ENCODE assay signal across 10 cellular contexts in genomic region chr15:98799461-98799971, GRCh38.
DNase-seq lines count a peak whose midpoint lies in the region; ATAC-seq and TF ChIP-seq lines count a peak whose summit lies in the region.
"Had no signal": no experiment of that assay in that cellular context is flagged by ENCODE, and none has a peak within 500 bp of the region (broad histone marks: within the 10 kb centered on the region; RNA-seq: fewer than 3 reads in every experiment).

No MANE protein-coding gene starts in this region.

- H3K23ac ChIP-seq in H9 (ENCODE audit: insufficient read length, low read depth, low read length) = no peak overlapping the region

- DNase-seq in H9 = no peak
- peak; percentile 37 for DNase-seq in NOMO-1 (lab: John Stamatoyannopoulos, UW; ENCODE audit: unreplicated experiment in 2 of 2)
- DNase-seq in epithelial cell of esophagus (ENCODE audit: low read depth) = peak; percentile 51
- no peak for DNase-seq in hippocampal formation (lab: John Stamatoyannopoulos, UW)
- DNase-seq: effector memory CD8-positive, alpha-beta T cell; PC-3 had no signal

- H2BK5ac ChIP-seq in H9 (ENCODE audit: insufficient read length, low read length) = no peak overlapping the region

- H3K4me3 Mint-ChIP-seq in H9 = peak overlapping the region; percentile 55 to 77
- H3K4me3 Mint-ChIP-seq: effector memory CD8-positive, alpha-beta T cell had no signal

- H3K4ac ChIP-seq in H9 (ENCODE audit: low read depth, low read length) = no peak overlapping the region

- no peaks in the 10 kb centered on the region for H3K36me3 ChIP-seq in parathyroid adenoma (ENCODE audit: control insufficient read depth, insufficient read depth, low read length)

- H3K27me3 Mint-ChIP-seq in H9 (ENCODE audit: low read depth) = peaks cover 1% of the 10 kb centered on the region; the same call in 1 of the 2 replicates

- peaks cover 8% of the 10 kb centered on the region for H3K23me2 ChIP-seq in H9 (ENCODE audit: insufficient read length, low read depth, low read length, poor library complexity, severe bottlenecking)

- H3K18ac ChIP-seq in H9 (ENCODE audit: insufficient read length, low read depth, low read length) = no peak overlapping the region

- no peak overlapping the region for H4K5ac ChIP-seq in H9 (ENCODE audit: insufficient read length, low read depth, low read length)

- no peak overlapping the region for H2BK20ac ChIP-seq in H9 (ENCODE audit: low read depth, low read length, poor library complexity, severe bottlenecking)

- H2BK120ac ChIP-seq in H9 (ENCODE audit: low read depth, low read length, poor library complexity, severe bottlenecking) = no peak overlapping the region

- no peak overlapping the region for H3T11ph ChIP-seq in H9 (ENCODE audit: low read length)

- H3K9ac ChIP-seq in H9 (ENCODE audit: extremely low read depth, insufficient read length, low read length) (no peak overlapping the region), parathyroid adenoma (no peak overlapping the region)

- no peak for TF ChIP-seq CTCF in H9 (conservative IDR thresholded peaks at IDR 0.05)
- no peak for TF ChIP-seq CTCF in epithelial cell of esophagus (IDR thresholded peaks at IDR 0.05; ENCODE audit: insufficient read depth, low read depth, low read length, missing control alignments)
- no peak for TF ChIP-seq CTCF in parathyroid adenoma (IDR thresholded peaks at IDR 0.05)

- no CpG with 5 or more reads among the region's 9 CpGs for WGBS in H9 (ENCODE audit: extremely low coverage, insufficient read length, low lambda C conversion rate)

- H3K4me1 Mint-ChIP-seq in H9 = peaks cover 79 to 84% of the 10 kb centered on the region in 2 experiments

- no peak overlapping the region for H4K8ac ChIP-seq in H9 (replicated peaks; ENCODE audit: insufficient read length, low read depth, low read length)

- no peak overlapping the region for H2BK15ac ChIP-seq in H9 (ENCODE audit: low read depth, low read length)

- H3K9me3 ChIP-seq in H9 (ENCODE audit: control insufficient read depth, low read depth, low read length) (no peaks in the 10 kb centered on the region), parathyroid adenoma (ENCODE audit: control insufficient read depth, low read length) (no peaks in the 10 kb centered on the region)

- no peaks in the 10 kb centered on the region for H3K79me1 ChIP-seq in H9 (ENCODE audit: insufficient read depth, low read depth, low read length, poor library complexity, severe bottlenecking)

- H3K27me3 ChIP-seq in H9 (ENCODE audit: insufficient read depth, low read length) = no peaks in the 10 kb centered on the region
- no peaks in the 10 kb centered on the region for H3K27me3 ChIP-seq in parathyroid adenoma (ENCODE audit: control insufficient read depth, insufficient read depth, low read length)

- no peak overlapping the region for H3K14ac ChIP-seq in H9 (ENCODE audit: insufficient read depth, low read length)

- peak overlapping the region; percentile 30 to 97 (median 93); a peak in 6 of 7 replicates for H3K27ac Mint-ChIP-seq in H9
- H3K27ac Mint-ChIP-seq: effector memory CD8-positive, alpha-beta T cell had no signal

- no peaks in the 10 kb centered on the region; a peak in 1 of 5 replicates for H3K9me3 Mint-ChIP-seq in H9
- H3K9me3 Mint-ChIP-seq: effector memory CD8-positive, alpha-beta T cell had no signal

- ATAC-seq in HG02884 (IDR thresholded peaks at IDR 0.05; ENCODE audit: unreplicated experiment) = no peak
- ATAC-seq in GM21619 (IDR thresholded peaks at IDR 0.05; ENCODE audit: unreplicated experiment) = no peak
- no peak for ATAC-seq in HG03135 (IDR thresholded peaks at IDR 0.05; ENCODE audit: unreplicated experiment)
- ATAC-seq: effector memory CD8-positive, alpha-beta T cell; PC-3 had no signal

- H3K36me3 Mint-ChIP-seq in H9 (ENCODE audit: insufficient read depth in 1 of 3, low read depth in 3 of 3) = peaks cover 0 to 4% (median 0%) of the 10 kb centered on the region in 3 experiments; a peak in 2 of 7 replicates

- H4K91ac ChIP-seq in H9 (ENCODE audit: insufficient read length, low read depth, low read length) = no peak overlapping the region

- H3K4me3 ChIP-seq in epithelial cell of esophagus (ENCODE audit: low read length) = peak overlapping the region; percentile 11
- H3K4me3 ChIP-seq in parathyroid adenoma (ENCODE audit: low read depth, low read length) = no peak overlapping the region

- H3K56ac ChIP-seq in H9 (ENCODE audit: insufficient read length, low read depth, low read length) = no peak overlapping the region

- no peak overlapping the region for H2BK12ac ChIP-seq in H9 (ENCODE audit: insufficient read length, low read depth, low read length)

- no peak overlapping the region for H2AFZ ChIP-seq in H9 (ENCODE audit: low read length)
- H2AFZ ChIP-seq in parathyroid adenoma = peak overlapping the region; percentile 50

- peaks cover 49% of the 10 kb centered on the region; the same call in 1 of the 2 replicates for H3K79me2 ChIP-seq in H9 (ENCODE audit: insufficient read depth, low read length)
- no peaks in the 10 kb centered on the region for H3K79me2 ChIP-seq in parathyroid adenoma

- H3K27ac ChIP-seq in H9 (ENCODE audit: insufficient read length, low read depth, low read length) (no peak overlapping the region), parathyroid adenoma (peak overlapping the region; percentile 68)

- no peaks in the 10 kb centered on the region for H4K20me1 ChIP-seq in H9 (ENCODE audit: control insufficient read depth, insufficient read depth, insufficient read length)

- peaks cover 28% of the 10 kb centered on the region for H3K4me1 ChIP-seq in H9 (ENCODE audit: insufficient read depth, low read length)
- H3K4me1 ChIP-seq in parathyroid adenoma = peaks cover 14% of the 10 kb centered on the region

- H3K4me2 ChIP-seq in H9 (ENCODE audit: insufficient read depth, insufficient read length, low read length) = peak overlapping the region; percentile 60
- peak overlapping the region; percentile 46 for H3K4me2 ChIP-seq in parathyroid adenoma (ENCODE audit: low read length)

- H2AK5ac ChIP-seq in H9 (ENCODE audit: insufficient read length, low read length) = no peak overlapping the region

Comparison
In these comparisons a context has a peak if more than half of its experiments do, and no peak if none do; other contexts are left out.
1. DNase-seq: peak in NOMO-1 (2 of 2) and epithelial cell of esophagus (single experiment); none in H9 (single experiment) and hippocampal formation (0 of 2).